ENCODE assay signal across 10 cellular contexts in the genomic region with DNA sequence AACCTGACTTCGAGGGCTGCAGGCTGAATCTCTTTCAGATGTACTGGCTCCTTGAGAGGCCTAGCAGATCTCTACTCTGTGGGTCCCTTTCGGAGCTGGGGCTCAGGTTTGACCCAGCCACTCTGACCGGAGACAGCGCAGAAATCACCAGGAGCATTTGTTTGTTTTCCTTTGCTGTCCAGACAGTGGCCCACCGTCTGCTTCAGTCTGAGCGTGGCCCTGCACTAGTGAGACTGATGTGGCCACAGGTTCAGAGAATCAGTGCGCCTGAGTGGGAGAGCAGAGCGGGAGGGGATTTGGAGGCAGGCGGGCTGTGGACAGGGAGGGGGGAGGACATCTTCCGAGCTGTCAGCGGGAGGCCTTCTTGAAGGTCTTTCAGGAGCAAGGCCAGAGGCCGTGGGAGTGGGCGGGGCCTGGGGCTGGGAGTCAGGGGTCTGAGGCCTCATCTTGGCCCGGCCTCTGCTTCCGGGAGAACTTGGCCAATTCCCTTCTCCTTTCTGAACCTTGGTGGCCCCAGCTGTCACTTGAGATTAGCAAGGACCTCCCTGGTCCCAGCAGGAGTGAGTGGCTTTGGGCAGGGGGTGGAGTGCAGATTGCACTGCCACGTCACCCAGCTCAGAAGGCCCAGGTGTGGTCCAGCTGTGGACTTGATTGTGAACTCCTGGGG. TPM values are rescaled to one million over a fixed set of nuclear protein-coding genes. Genes with fewer than 3 reads are reported as not detected.
DNase-seq lines count a peak whose midpoint lies in the region; ATAC-seq and TF ChIP-seq lines count a peak whose summit lies in the region.
"Had no signal": no experiment of that assay in that cellular context is flagged by ENCODE, and none has a peak within 500 bp of the region (broad histone marks: within the 10 kb centered on the region; RNA-seq: fewer than 3 reads in every experiment).

No MANE protein-coding gene starts in this region.

- no peak for TF ChIP-seq CTCF in GM23338 (conservative IDR thresholded peaks at IDR 0.05; ENCODE audit: low read depth in 2 of 2)

- H3K9me3 ChIP-seq in HAP-1 = no peaks in the 10 kb centered on the region

- intact Hi-C loops in activated T-helper 2 cell treated with anti-CD3 and anti-CD28 coated beads, Interferon-gamma antibody, Interleukin-2, Interleukin-4, amounts not matched to agents 10 μg/mL and 5 μg/mL and 100 μg/mL, durations not matched to agents 14 hours and 24 hours and 36 hours (cut with micrococcal nuclease) = no loop called here
- intact Hi-C loops in left ventricle myocardium superior (cut with micrococcal nuclease) = no loop called here

- H3K9me2 ChIP-seq in GM23338 (ENCODE audit: insufficient read depth) = no peaks in the 10 kb centered on the region

- H3K27me3 Mint-ChIP-seq in GM23338 (ENCODE audit: insufficient read depth, low read depth, poor library complexity) = peaks cover 12% of the 10 kb centered on the region
- no peaks in the 10 kb centered on the region for H3K27me3 Mint-ChIP-seq in activated T-helper 2 cell treated with anti-CD3 and anti-CD28 coated beads, Interferon-gamma antibody, Interleukin-2, Interleukin-4, amounts not matched to agents 10 μg/mL and 5 μg/mL and 100 μg/mL, durations not matched to agents 14 hours and 24 hours and 36 hours (ENCODE audit: low read depth)

- DNase-seq in GM23338 (ENCODE audit: low spot score) = no peak
- no peak for DNase-seq in activated T-helper 2 cell treated with anti-CD3 and anti-CD28 coated beads, Interferon-gamma antibody, Interleukin-2, Interleukin-4, amounts not matched to agents 10 μg/mL and 5 μg/mL and 100 μg/mL, durations not matched to agents 14 hours and 24 hours and 36 hours (ENCODE audit: low spot score)
- peak; percentile 87 for DNase-seq in left ventricle myocardium superior
- DNase-seq in HAP-1 (ENCODE audit: low spot score in 2 of 2) = no peak
- DNase-seq in putamen (ENCODE audit: low spot score) = no peak
- DNase-seq in pons (ENCODE audit: low spot score) = no peak
- no peak for DNase-seq in NCI-H1105 (lab: John Stamatoyannopoulos, UW)
- DNase-seq: DMS53, NCI-H1694 had no signal

- H3K27ac Mint-ChIP-seq in GM23338 = no peak overlapping the region
- H3K27ac Mint-ChIP-seq in activated T-helper 2 cell treated with anti-CD3 and anti-CD28 coated beads, Interferon-gamma antibody, Interleukin-2, Interleukin-4, amounts not matched to agents 10 μg/mL and 5 μg/mL and 100 μg/mL, durations not matched to agents 14 hours and 24 hours and 36 hours = peak overlapping the region; percentile 42

- H3K4me3 Mint-ChIP-seq in GM23338 = no peak overlapping the region
- H3K4me3 Mint-ChIP-seq in activated T-helper 2 cell treated with anti-CD3 and anti-CD28 coated beads, Interferon-gamma antibody, Interleukin-2, Interleukin-4, amounts not matched to agents 10 μg/mL and 5 μg/mL and 100 μg/mL, durations not matched to agents 14 hours and 24 hours and 36 hours (ENCODE audit: low read depth) = peak overlapping the region; percentile 77

- H3K4me3 ChIP-seq in GM23338 (no peak overlapping the region), rectal smooth muscle tissue (ENCODE audit: low read length) (no peak overlapping the region), HAP-1 (no peak overlapping the region)

- H3F3A ChIP-seq in GM23338 (replicated peaks; ENCODE audit: low read depth) = no peaks in the 10 kb centered on the region

- no peaks in the 10 kb centered on the region for H4K20me1 ChIP-seq in GM23338 (replicated peaks; ENCODE audit: insufficient read depth)

- H3K27me3 ChIP-seq in GM23338 (ENCODE audit: insufficient read depth) (no peaks in the 10 kb centered on the region), rectal smooth muscle tissue (ENCODE audit: control insufficient read depth, insufficient read depth, low read length) (no peaks in the 10 kb centered on the region), HAP-1 (ENCODE audit: low read depth) (no peaks in the 10 kb centered on the region)

- peaks cover 9% of the 10 kb centered on the region; the same call in 1 of the 2 replicates for H3K4me1 ChIP-seq in GM23338 (ENCODE audit: insufficient read depth)
- H3K4me1 ChIP-seq in rectal smooth muscle tissue (ENCODE audit: control insufficient read depth, insufficient read depth, low read length) = peaks cover 3% of the 10 kb centered on the region
- no peaks in the 10 kb centered on the region for H3K4me1 ChIP-seq in HAP-1

- H3K4me2 ChIP-seq in GM23338 = no peak overlapping the region

- no peak overlapping the region for H2AFZ ChIP-seq in GM23338

- no peaks in the 10 kb centered on the region for H3K79me2 ChIP-seq in GM23338 (replicated peaks; ENCODE audit: insufficient read depth)

- H3K36me3 Mint-ChIP-seq in GM23338 (ENCODE audit: low read depth) = no peaks in the 10 kb centered on the region; the same call in 2 of the 3 replicates
- peaks cover 70% of the 10 kb centered on the region for H3K36me3 Mint-ChIP-seq in activated T-helper 2 cell treated with anti-CD3 and anti-CD28 coated beads, Interferon-gamma antibody, Interleukin-2, Interleukin-4, amounts not matched to agents 10 μg/mL and 5 μg/mL and 100 μg/mL, durations not matched to agents 14 hours and 24 hours and 36 hours (ENCODE audit: low read depth)

- in situ Hi-C loops in HAP-1 (cut with MboI; ENCODE audit: low sequenced_read_pairs) = no loop called here

- H3K9ac ChIP-seq in rectal smooth muscle tissue (ENCODE audit: low read length) = no peak overlapping the region

- H3K4me1 Mint-ChIP-seq in GM23338 = peaks cover 22% of the 10 kb centered on the region
- H3K4me1 Mint-ChIP-seq in activated T-helper 2 cell treated with anti-CD3 and anti-CD28 coated beads, Interferon-gamma antibody, Interleukin-2, Interleukin-4, amounts not matched to agents 10 μg/mL and 5 μg/mL and 100 μg/mL, durations not matched to agents 14 hours and 24 hours and 36 hours (ENCODE audit: low read depth) = peaks cover 88% of the 10 kb centered on the region

- ATAC-seq in GM23338 (peak; percentile 34), left ventricle myocardium superior (peak; percentile 61)

- H3K9me3 Mint-ChIP-seq in GM23338 = no peaks in the 10 kb centered on the region
- peaks cover 4% of the 10 kb centered on the region for H3K9me3 Mint-ChIP-seq in activated T-helper 2 cell treated with anti-CD3 and anti-CD28 coated beads, Interferon-gamma antibody, Interleukin-2, Interleukin-4, amounts not matched to agents 10 μg/mL and 5 μg/mL and 100 μg/mL, durations not matched to agents 14 hours and 24 hours and 36 hours

- no peaks in the 10 kb centered on the region for H3K36me3 ChIP-seq in GM23338 (ENCODE audit: insufficient read depth)
- H3K36me3 ChIP-seq in rectal smooth muscle tissue (ENCODE audit: control insufficient read depth, insufficient read depth, low read length) = no peaks in the 10 kb centered on the region
- H3K36me3 ChIP-seq in HAP-1 (replicated peaks) = no peaks in the 10 kb centered on the region

- H3K27ac ChIP-seq in GM23338 (ENCODE audit: low read depth) (no peak overlapping the region), rectal smooth muscle tissue (ENCODE audit: low read depth, low read length) (peak overlapping the region; percentile 19)

TF ChIP-seq in GM23338, 12 proteins besides CTCF, POLR2A, EP300 and RAD21:
- TF ChIP-seq STAT1 (IDR thresholded peaks at IDR 0.05; ENCODE audit: unreplicated experiment) (no peak), ZNF331 (CRISPR knock-in tag; IDR thresholded peaks at IDR 0.05; ENCODE audit: low read depth) (no peak), ZNF114 (CRISPR knock-in tag; IDR thresholded peaks at IDR 0.05) (no peak)
TF ChIP-seq in GM23338: peak in this region for 0.

RNA-seq across cellular contexts. Expression of gene TNFRSF1B, which starts 8.1 kb away (rescaled TPM):
- 1.8 and 4.1 TPM in 2 replicates for total RNA-seq in GM23338 (2014; rRNA removed; shearing (Covaris generic))
- polyA plus RNA-seq in GM23338 (2016; fragmentation: Nextera tagmentation; extraction: Ambion mirVana) = 0.68 and 0.91 TPM in 2 replicates
- total RNA-seq in activated T-helper 2 cell treated with anti-CD3 and anti-CD28 coated beads, Interferon-gamma antibody, Interleukin-2, Interleukin-4, amounts not matched to agents 10 μg/mL and 5 μg/mL and 100 μg/mL, durations not matched to agents 14 hours and 24 hours and 36 hours = 150 and 153 TPM in 2 replicates
- total RNA-seq in left ventricle myocardium superior = 13.0 TPM

RNA-seq across cellular contexts. Expression of gene VPS13D, which starts 54.9 kb away (rescaled TPM):
- total RNA-seq in GM23338 (2014; rRNA removed; shearing (Covaris generic)) = 34.7 and 34.9 TPM in 2 replicates
- polyA plus RNA-seq in GM23338 (2016; fragmentation: Nextera tagmentation; extraction: Ambion mirVana) = 7.5 and 10.7 TPM in 2 replicates
- total RNA-seq in activated T-helper 2 cell treated with anti-CD3 and anti-CD28 coated beads, Interferon-gamma antibody, Interleukin-2, Interleukin-4, amounts not matched to agents 10 μg/mL and 5 μg/mL and 100 μg/mL, durations not matched to agents 14 hours and 24 hours and 36 hours = 28.6 and 32.1 TPM in 2 replicates
- total RNA-seq in left ventricle myocardium superior = 112 TPM

Comparison
In these comparisons a context has a peak if more than half of its experiments do, and no peak if none do; other contexts are left out.
1. RNA of gene TNFRSF1B, which starts 8.1 kb away (total RNA-seq): 150 to 153 TPM in activated T-helper 2 cell treated with anti-CD3 and anti-CD28 coated beads, Interferon-gamma antibody, Interleukin-2, Interleukin-4, amounts not matched to agents 10 μg/mL and 5 μg/mL and 100 μg/mL, durations not matched to agents 14 hours and 24 hours and 36 hours; 13.0 TPM in left ventricle myocardium superior (single experiment) and 1.8 to 4.1 TPM in GM23338; every median in the first group is over 10 times any median in the second.